1 cellular context compared by ENCODE assay signal in the genomic region with DNA sequence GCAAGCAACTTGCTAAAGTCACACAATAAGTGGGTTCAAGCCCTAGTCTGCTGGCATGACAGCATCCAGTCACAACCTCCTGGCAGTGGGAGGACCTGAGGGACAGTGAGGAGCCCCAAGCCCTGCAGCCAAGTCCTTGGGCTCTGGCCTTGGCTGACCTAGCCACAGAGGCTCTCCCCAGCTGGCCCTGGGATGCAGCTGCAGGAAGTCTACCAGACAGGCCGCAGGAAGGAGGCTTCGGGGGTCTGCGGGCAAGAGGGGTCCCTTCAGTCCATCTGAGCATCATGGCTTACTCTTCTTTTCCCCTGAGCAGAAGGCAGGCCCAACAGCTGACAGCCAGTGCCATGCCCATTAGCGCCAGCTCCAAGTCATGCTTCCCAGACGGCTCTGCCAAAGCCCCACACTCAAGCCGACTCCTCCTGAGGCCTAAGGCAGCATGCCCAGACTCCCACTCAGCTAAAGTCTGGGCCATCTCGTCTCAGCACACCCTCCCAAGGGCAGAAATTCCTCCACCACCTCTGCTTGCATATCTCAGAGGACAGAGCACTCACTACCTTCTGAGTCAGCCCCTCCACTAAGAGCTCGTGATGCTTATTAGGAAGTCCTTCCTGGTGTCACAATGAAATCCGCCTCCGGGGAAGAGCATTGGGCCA.
TF ChIP-seq lines count a peak whose summit lies in the region.

No MANE protein-coding gene starts in this region.

TF ChIP-seq in HEK293, 187 proteins besides CTCF, POLR2A, EP300 and RAD21 (continued from another document):
- TF ChIP-seq ZNF302 (tag by site-specific recombination; IDR thresholded peaks at IDR 0.05; ENCODE audit: low read depth) (no peak), ZFHX2 (tag by site-specific recombination; conservative IDR thresholded peaks at IDR 0.05) (peak; percentile 33; the same call in 1 of the 2 replicates), ZNF707 (tag by site-specific recombination; IDR thresholded peaks at IDR 0.05) (no peak), EGR2 (tag by site-specific recombination; IDR thresholded peaks at IDR 0.05; ENCODE audit: low read depth) (peak; percentile 33; the same call in 1 of the 2 replicates)
- TF ChIP-seq, protein P1, sequence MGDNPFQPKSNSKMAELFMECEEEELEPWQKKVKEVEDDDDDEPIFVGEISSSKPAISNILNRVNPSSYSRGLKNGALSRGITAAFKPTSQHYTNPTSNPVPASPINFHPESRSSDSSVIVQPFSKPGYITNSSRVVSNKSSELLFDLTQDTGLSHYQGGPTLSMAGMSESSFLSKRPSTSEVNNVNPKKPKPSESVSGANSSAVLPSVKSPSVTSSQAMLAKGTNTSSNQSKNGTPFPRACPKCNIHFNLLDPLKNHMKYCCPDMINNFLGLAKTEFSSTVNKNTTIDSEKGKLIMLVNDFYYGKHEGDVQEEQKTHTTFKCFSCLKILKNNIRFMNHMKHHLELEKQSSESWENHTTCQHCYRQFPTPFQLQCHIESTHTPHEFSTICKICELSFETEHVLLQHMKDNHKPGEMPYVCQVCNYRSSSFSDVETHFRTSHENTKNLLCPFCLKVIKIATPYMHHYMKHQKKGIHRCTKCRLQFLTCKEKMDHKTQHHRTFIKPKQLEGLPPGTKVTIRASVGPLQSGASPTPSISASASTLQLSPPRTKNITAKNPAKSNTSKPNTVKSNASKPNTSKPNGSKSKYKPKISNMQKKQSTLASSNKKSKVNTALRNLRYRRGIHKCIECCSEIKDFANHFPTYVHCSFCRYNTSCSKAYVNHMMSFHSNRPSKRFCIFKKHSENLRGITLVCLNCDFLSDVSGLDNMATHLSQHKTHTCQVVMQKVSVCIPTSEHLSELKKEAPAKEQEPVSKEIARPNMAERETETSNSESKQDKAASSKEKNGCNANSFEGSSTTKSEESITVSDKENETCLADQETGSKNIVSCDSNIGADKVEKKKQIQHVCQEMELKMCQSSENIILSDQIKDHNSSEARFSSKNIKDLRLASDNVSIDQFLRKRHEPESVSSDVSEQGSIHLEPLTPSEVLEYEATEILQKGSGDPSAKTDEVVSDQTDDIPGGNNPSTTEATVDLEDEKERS (tag by site-specific recombination; IDR thresholded peaks at IDR 0.05): no peak
